In the genomic region with DNA sequence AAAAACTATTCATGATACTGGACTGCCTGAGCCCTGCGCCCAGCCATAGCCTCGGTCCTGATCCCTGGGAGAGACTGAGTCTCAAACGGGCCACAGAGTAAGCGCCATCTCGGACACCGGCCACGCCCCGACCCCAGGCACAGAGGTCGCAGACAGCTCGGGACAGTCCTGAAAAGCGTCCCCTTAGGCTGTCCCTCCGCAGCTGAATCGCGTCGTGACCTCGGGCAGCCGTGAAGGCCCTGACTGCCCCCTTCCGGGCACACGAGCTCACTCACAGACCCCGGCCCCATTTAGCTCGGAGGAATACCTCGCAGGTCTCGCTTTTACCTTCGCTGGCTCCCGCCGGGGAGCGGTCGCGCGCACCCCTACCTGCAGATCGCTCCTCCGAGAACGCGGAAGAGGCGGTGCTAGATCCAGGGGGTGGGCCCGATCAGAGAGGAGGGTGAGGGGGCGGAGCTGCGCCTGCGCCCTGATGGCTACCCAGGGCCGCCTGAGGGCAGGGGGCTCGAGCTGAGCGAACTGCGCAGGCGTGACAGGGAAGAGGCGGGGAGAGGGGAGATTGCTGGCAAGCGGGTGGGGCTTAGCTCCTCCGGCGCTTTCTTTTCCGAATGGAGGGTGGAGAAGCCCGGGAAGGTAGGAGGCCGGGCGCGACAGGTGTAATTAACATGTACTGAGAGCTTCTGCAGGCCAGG, we compare ENCODE assay signal across 8 cellular contexts. TPM values are rescaled to one million over a fixed set of nuclear protein-coding genes. Genes with fewer than 3 reads are reported as not detected.
DNase-seq lines count a peak whose midpoint lies in the region; ATAC-seq, FAIRE-seq and TF ChIP-seq lines count a peak whose summit lies in the region.

Gene MKNK1 (minus strand): TSS at position 411 of the 692 bp plus-strand sequence. CDS start 20,941 bp downstream, outside the sequence.

- TF ChIP-seq CTCF in progenitor cell of endocrine pancreas (IDR thresholded peaks at IDR 0.05; ENCODE audit: unreplicated experiment) = peak; percentile 62

- peak; percentile 89 for ATAC-seq in HG02840 (IDR thresholded peaks at IDR 0.05; ENCODE audit: low FRiP score, unreplicated experiment)
- ATAC-seq in T-helper 17 cell = peak; percentile 96
- peak; percentile 97 to 98 for ATAC-seq in left cardiac atrium

- peak; percentile 99 for FAIRE-seq in GM12891 (lab: Jason Lieb, UNC)

- peaks cover 53% of the 10 kb centered on the region for H3K4me1 Mint-ChIP-seq in T-helper 17 cell
- H3K4me1 Mint-ChIP-seq in progenitor cell of endocrine pancreas (ENCODE audit: low read depth) = peaks cover 26% of the 10 kb centered on the region

- peak within 1 kb of the TSS; percentile 95 for H3K27ac Mint-ChIP-seq in T-helper 17 cell
- peak within 1 kb of the TSS; percentile 95 for H3K27ac Mint-ChIP-seq in progenitor cell of endocrine pancreas

- no peaks in the 10 kb centered on the region for H3K27me3 Mint-ChIP-seq in T-helper 17 cell
- H3K27me3 Mint-ChIP-seq in progenitor cell of endocrine pancreas = no peaks in the 10 kb centered on the region

- TF ChIP-seq POLR2A in GM12891 (IDR thresholded peaks at IDR 0.05; ENCODE audit: low read depth, low read length) = peak; percentile 78

- intact Hi-C loops in left cardiac atrium (cut with DNase I) = no loop called here

- peak; percentile 98 for DNase-seq in GM12891 (ENCODE audit: insufficient read length, low spot score)
- DNase-seq in NCI-H146 treated with DMSO at 0.1 percent for 48 hours (lab: John Stamatoyannopoulos, UW; ENCODE audit: unreplicated experiment) = peak; percentile 88
- peak; percentile 97 to 100 (median 99) for DNase-seq in T-helper 17 cell
- DNase-seq in amygdala (lab: John Stamatoyannopoulos, UW) = peak in 55 of 56 donors; percentile 28 to 90 (median 82)
- DNase-seq in left cardiac atrium = peak; percentile 98
- peak; percentile 99 for DNase-seq in progenitor cell of endocrine pancreas (ENCODE audit: low spot score, unreplicated experiment)
- DNase-seq in ureter (ENCODE audit: low spot score) = peak; percentile 97

- H3K36me3 Mint-ChIP-seq in T-helper 17 cell (ENCODE audit: low read depth) (no peaks in the 10 kb centered on the region), progenitor cell of endocrine pancreas (ENCODE audit: insufficient read depth) (peaks cover 2% of the 10 kb centered on the region)

- no peaks in the 10 kb centered on the region for H3K9me3 Mint-ChIP-seq in progenitor cell of endocrine pancreas (ENCODE audit: low read depth)

- H3K9me3 ChIP-seq in T-helper 17 cell (ENCODE audit: control insufficient read depth, low read length, poor library complexity, severe bottlenecking) = no peaks in the 10 kb centered on the region

- H3K4me3 Mint-ChIP-seq in T-helper 17 cell (peak within 1 kb of the TSS; percentile 92), progenitor cell of endocrine pancreas (ENCODE audit: low read depth) (peak within 1 kb of the TSS; percentile 90)

TF ChIP-seq in GM12891, 5 proteins besides CTCF, POLR2A, EP300 and RAD21:
- TF ChIP-seq TAF1 (IDR thresholded peaks at IDR 0.05; ENCODE audit: low read depth, low read length) (no peak), POU2F2 (IDR thresholded peaks at IDR 0.05; ENCODE audit: low read depth, low read length) (peak; percentile 52; the same call in 1 of the 2 replicates), SPI1 (IDR thresholded peaks at IDR 0.05; ENCODE audit: low read depth, low read length) (0 out of 2 replicates have a peak, but pooled peaks have one; percentile 7), POLR2AphosphoS5 (IDR thresholded peaks at IDR 0.05; ENCODE audit: low read depth, low read length) (peak; percentile 79), PAX5 (IDR thresholded peaks at IDR 0.05; ENCODE audit: insufficient read depth, low read length, severe bottlenecking) (no peak)

RNA-seq across cellular contexts. Expression of gene MKNK1, which starts in this region (rescaled TPM):
- 19.7 TPM for polyA plus RNA-seq in GM12891 (2012; ENCODE audit: low read depth, missing spikeins)
- 10 to 100 TPM; 48.5 to 73.2 TPM for total RNA-seq in T-helper 17 cell
- 10 to 100 TPM; 39.7 to 42.7 TPM for total RNA-seq in left cardiac atrium
- total RNA-seq in progenitor cell of endocrine pancreas = 29.3 and 31.9 TPM in 2 replicates
- total RNA-seq in ureter = 66.9 TPM

Comparison
In these comparisons a context has a peak if more than half of its experiments do, and no peak if none do; other contexts are left out.
1. Peak in every context shown above with its lines: DNase-seq and ATAC-seq.